In the genomic region with DNA sequence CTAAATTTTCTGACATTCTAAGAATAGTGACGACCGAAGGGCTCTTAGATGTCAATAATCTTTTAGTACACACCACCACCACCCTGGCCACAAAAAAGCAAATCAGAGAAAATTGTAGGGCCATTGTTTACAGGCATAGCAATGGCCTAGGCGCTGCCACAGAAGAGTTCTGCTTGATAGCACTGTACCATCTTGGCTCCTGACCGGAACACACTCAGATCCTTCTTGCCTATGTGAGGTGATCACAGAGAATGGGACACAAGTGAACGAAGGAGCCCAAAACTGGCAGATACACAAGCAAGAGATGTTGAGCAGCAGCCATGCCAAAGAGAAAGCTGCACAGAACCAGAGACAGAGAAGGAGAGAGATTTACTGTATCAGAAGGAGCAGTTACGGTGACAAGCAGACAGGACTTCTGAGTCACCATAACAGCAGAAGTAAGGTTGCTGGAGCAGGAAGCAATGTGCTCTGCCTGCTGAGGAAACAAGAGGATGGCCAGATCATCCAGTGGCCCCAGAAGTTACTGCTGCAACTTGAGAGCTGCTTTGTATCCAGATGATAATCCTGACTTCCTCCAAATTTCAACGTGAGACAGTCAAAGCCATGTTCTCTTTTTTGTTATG, we compare ENCODE assay signal across 14 cellular contexts.
A peak's percentile ranks its signal among the peaks of the same experiment; 100 is the strongest.
DNase-seq lines count a peak whose midpoint lies in the region; ATAC-seq lines count a peak whose summit lies in the region.
"Had no signal": no experiment of that assay in that cellular context is flagged by ENCODE, and none has a peak within 500 bp of the region (broad histone marks: within the 10 kb centered on the region; RNA-seq: fewer than 3 reads in every experiment).

No MANE protein-coding gene starts in this region.

- DNase-seq in Karpas-422 (peak; percentile 61), SKM-1 (lab: John Stamatoyannopoulos, UW; ENCODE audit: unreplicated experiment) (peak; percentile 21), hepatic stellate cell (ENCODE audit: low spot score) (peak; percentile 9), C1 segment of cervical spinal cord (lab: John Stamatoyannopoulos, UW) (no peak), HAP-1 (ENCODE audit: low spot score in 2 of 2) (no peak)
- DNase-seq: activated CD4-positive, alpha-beta T cell treated with anti-CD3 and anti-CD28 coated beads, Interleukin-2, amount 10 ng/mL, durations not matched to agents 24 days and 14 days; CD8-positive, alpha-beta T cell; NCI-H2081; stimulated activated CD4-positive, alpha-beta T cell treated with anti-CD3 and anti-CD28 coated beads, Interleukin-12 subunit alpha, Interleukin-12 subunit beta, amount 100 ng/mL, for 4 hours had no signal

- H3K27me3 ChIP-seq in BLaER1 (no peaks in the 10 kb centered on the region), Karpas-422 (ENCODE audit: low read length) (no peaks in the 10 kb centered on the region), HAP-1 (ENCODE audit: low read depth) (no peaks in the 10 kb centered on the region)
- H3K27me3 ChIP-seq: cardiac muscle cell, neutrophil had no signal

- H3K9me3 ChIP-seq in BLaER1 = peaks cover 20% of the 10 kb centered on the region
- H3K9me3 ChIP-seq in Karpas-422 (ENCODE audit: low read length) = peaks cover 5% of the 10 kb centered on the region; the same call in 1 of the 2 replicates
- H3K9me3 ChIP-seq in HAP-1 = no peaks in the 10 kb centered on the region
- H3K9me3 ChIP-seq: neutrophil had no signal

- no peak overlapping the region for H3K9ac ChIP-seq in BLaER1
- H3K9ac ChIP-seq in Karpas-422 (ENCODE audit: low read length) = peak overlapping the region; percentile 19; the same call in 1 of the 2 replicates

- ATAC-seq in GM19467 (IDR thresholded peaks at IDR 0.05; ENCODE audit: unreplicated experiment) (no peak), HG03354 (IDR thresholded peaks at IDR 0.05; ENCODE audit: poor library complexity, severe bottlenecking, unreplicated experiment) (no peak)
- ATAC-seq: CD8-positive, alpha-beta T cell had no signal

- H3K4me1 ChIP-seq in BLaER1 (peaks cover 16% of the 10 kb centered on the region), Karpas-422 (ENCODE audit: low read length) (peaks cover 13% of the 10 kb centered on the region), HAP-1 (no peaks in the 10 kb centered on the region)

- no peaks in the 10 kb centered on the region for H3K9me2 ChIP-seq in Karpas-422 (replicated peaks; ENCODE audit: insufficient read depth, low read length)

- no peak overlapping the region for H3K4me3 ChIP-seq in BLaER1
- H3K4me3 ChIP-seq in Karpas-422 (ENCODE audit: low read length) = peak overlapping the region; percentile 12; the same call in 1 of the 2 replicates
- no peak overlapping the region for H3K4me3 ChIP-seq in HAP-1
- H3K4me3 ChIP-seq: cardiac muscle cell had no signal

- in situ Hi-C loops in HAP-1 (cut with MboI; ENCODE audit: low sequenced_read_pairs) = no loop called here

- H3K36me3 ChIP-seq in BLaER1 = no peaks in the 10 kb centered on the region
- no peaks in the 10 kb centered on the region for H3K36me3 ChIP-seq in Karpas-422 (ENCODE audit: insufficient read depth, low read length)
- no peaks in the 10 kb centered on the region for H3K36me3 ChIP-seq in HAP-1 (replicated peaks)
- H3K36me3 ChIP-seq: cardiac muscle cell, neutrophil had no signal

- no peak overlapping the region for H3K27ac ChIP-seq in BLaER1
- H3K27ac ChIP-seq in Karpas-422 (ENCODE audit: low read length) = no peak overlapping the region
- H3K27ac ChIP-seq: cardiac muscle cell, neutrophil had no signal

- peak overlapping the region; percentile 100 for H2AFZ ChIP-seq in Karpas-422 (ENCODE audit: low read length)

- no peaks in the 10 kb centered on the region for H4K20me1 ChIP-seq in BLaER1
- H4K20me1 ChIP-seq in Karpas-422 (ENCODE audit: insufficient read depth, low read depth, low read length) = no peaks in the 10 kb centered on the region

- H3K79me2 ChIP-seq in Karpas-422 (ENCODE audit: low read length) = no peaks in the 10 kb centered on the region

- H3K4me2 ChIP-seq in BLaER1 (peak overlapping the region; percentile 29), Karpas-422 (ENCODE audit: low read depth, low read length, poor library complexity, severe bottlenecking) (peak overlapping the region; percentile 38)

Comparison
In these comparisons a context has a peak if more than half of its experiments do, and no peak if none do; other contexts are left out.
1. DNase-seq: peak in Karpas-422 (single experiment), SKM-1 (single experiment) and hepatic stellate cell (single experiment); none in C1 segment of cervical spinal cord (0 of 14) and HAP-1 (0 of 2).